Comparison of ENCODE assay signal across 8 cellular contexts in the genomic region with DNA sequence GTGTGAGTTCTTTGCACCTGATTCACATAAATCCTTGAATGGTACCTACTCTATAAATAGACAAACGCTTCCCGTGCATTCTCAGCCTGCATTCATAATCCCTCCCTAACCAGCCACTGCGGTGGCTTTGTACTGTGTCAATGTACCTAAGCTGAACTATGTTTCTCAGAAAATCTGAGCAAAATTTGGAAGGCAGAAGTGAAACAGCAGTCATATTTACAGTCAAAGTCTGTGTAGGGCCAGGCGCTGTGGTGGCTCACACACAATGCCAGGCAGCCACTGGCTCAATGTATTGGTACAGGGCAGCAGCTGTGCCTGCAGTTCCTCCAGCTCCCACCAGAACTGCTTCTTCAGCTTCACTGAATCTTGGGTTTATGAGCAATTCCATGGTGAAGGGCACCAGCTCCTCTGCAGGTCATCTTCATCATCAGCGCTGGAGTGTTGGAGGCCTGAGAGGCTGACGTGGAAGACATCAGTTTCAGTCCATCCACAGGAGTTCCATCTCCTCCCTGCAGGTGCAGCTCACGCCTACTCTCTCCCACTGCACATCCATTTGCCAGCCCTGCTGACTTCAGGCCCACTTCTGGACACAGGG. TPM values are rescaled to one million over a fixed set of nuclear protein-coding genes. Genes with fewer than 3 reads are reported as not detected.
DNase-seq lines count a peak whose midpoint lies in the region; ATAC-seq and TF ChIP-seq lines count a peak whose summit lies in the region.

No MANE protein-coding gene starts in this region.

- H3K27me3 ChIP-seq in OCI-LY1 (ENCODE audit: insufficient read depth, low read length) (peaks cover 5% of the 10 kb centered on the region; the same call in 1 of the 2 replicates), dorsolateral prefrontal cortex (no peaks in the 10 kb centered on the region), prostate gland (replicated peaks; ENCODE audit: insufficient read depth) (no peaks in the 10 kb centered on the region)

- peak; percentile 3 for TF ChIP-seq CTCF in AG04449 (IDR thresholded peaks at IDR 0.05; ENCODE audit: insufficient read depth, low read length, missing control alignments)
- peak; percentile 32; the same call in 1 of the 2 replicates for TF ChIP-seq CTCF in OCI-LY1 (IDR thresholded peaks at IDR 0.05; ENCODE audit: low read length)
- peak in 44 of 56 donors; percentile 5 to 62 (median 38) for TF ChIP-seq CTCF in dorsolateral prefrontal cortex (IDR thresholded peaks at IDR 0.05 in 54 of 56, conservative IDR thresholded peaks at IDR 0.05 in 2 of 56; ENCODE audit: low read depth in 1 of 56, partially characterized antibody in 56 of 56)
- no peak for TF ChIP-seq CTCF in prostate gland (IDR thresholded peaks at IDR 0.05)

- no peaks in the 10 kb centered on the region for H3K9me2 ChIP-seq in OCI-LY1 (ENCODE audit: low read depth, low read length)

- no peak overlapping the region for H3K9ac ChIP-seq in OCI-LY1 (ENCODE audit: low read length)

- POLR2A ChIA-PET in AG04449 (lab: Yijun Ruan, JAX), result no interaction called here

- H3K27ac ChIP-seq in OCI-LY1 (ENCODE audit: low read depth, low read length, poor library complexity, severe bottlenecking) (no peak overlapping the region), dorsolateral prefrontal cortex (peak overlapping the region in 36 of 59 donors; percentile 1 to 82 (median 34)), prostate gland (no peak overlapping the region)

- no peak for TF ChIP-seq POLR2A in prostate gland (IDR thresholded peaks at IDR 0.05)

- 88% methylated on average over 7 of the region's 7 CpGs for WGBS in prostate gland

- H3K4me3 ChIP-seq in AG04449 (ENCODE audit: low read depth, low read length) (no peak overlapping the region), OCI-LY1 (ENCODE audit: low read depth, low read length, poor library complexity, severe bottlenecking) (no peak overlapping the region), dorsolateral prefrontal cortex (peak overlapping the region in 3 of 59 donors; percentile 4 to 36 (median 7)), prostate gland (no peak overlapping the region)

- intact Hi-C loops in dorsolateral prefrontal cortex (cut with DNase I) (no loop called here), prostate gland (cut with DNase I) (no loop called here)

- H3F3A ChIP-seq in OCI-LY1 (ENCODE audit: insufficient read depth, low read length), result no peaks in the 10 kb centered on the region

- no peak overlapping the region for H2AFZ ChIP-seq in OCI-LY1 (ENCODE audit: low read length)

- DNase-seq in AG04449 (ENCODE audit: low read depth, low spot score) (no peak), dorsolateral prefrontal cortex (peak in 5 of 10 donors; percentile 21 to 56 (median 48)), mucosa of gallbladder (ENCODE audit: low spot score) (no peak), prostate gland (ENCODE audit: low spot score) (no peak)
- DNase-seq in stimulated activated CD4-positive, alpha-beta T cell treated with anti-CD3 and anti-CD28 coated beads, Interleukin-15, amount 100 ng/mL, for 48 hours (ENCODE audit: low read depth in 2 of 2), result peak; percentile 31 to 52

- no peaks in the 10 kb centered on the region for H3K79me2 ChIP-seq in OCI-LY1 (ENCODE audit: insufficient read depth, low read length)

- H3K9me3 ChIP-seq in OCI-LY1 (ENCODE audit: low read length) (peaks cover 7% of the 10 kb centered on the region; the same call in 1 of the 2 replicates), prostate gland (no peaks in the 10 kb centered on the region)

- no peaks in the 10 kb centered on the region for H4K20me1 ChIP-seq in OCI-LY1 (ENCODE audit: insufficient read depth, low read length)

- H3K36me3 ChIP-seq in OCI-LY1 (ENCODE audit: insufficient read depth, low read length) (no peaks in the 10 kb centered on the region), prostate gland (no peaks in the 10 kb centered on the region)

- CTCF ChIA-PET in AG04449 (lab: Yijun Ruan, JAX), result interaction anchor here (0.8 to 0.9 kb wide), 2 partner anchors 13 to 16 kb away, joined by 3 read pairs; no protein-coding TSS in a partner anchor

- no peak overlapping the region for H3K4me2 ChIP-seq in OCI-LY1 (ENCODE audit: low read length)

- H3K4me1 ChIP-seq in OCI-LY1 (ENCODE audit: insufficient read depth, low read length, severe bottlenecking), result peaks cover 13% of the 10 kb centered on the region
- H3K4me1 ChIP-seq in prostate gland (replicated peaks), result no peaks in the 10 kb centered on the region

- ATAC-seq in GM18861 (IDR thresholded peaks at IDR 0.05; ENCODE audit: unreplicated experiment), result peak; percentile 99
- ATAC-seq in HG02885 (IDR thresholded peaks at IDR 0.05; ENCODE audit: poor library complexity, unreplicated experiment), result peak; percentile 96

RNA-seq across cellular contexts. Expression of gene IRF2, which starts 32.3 kb away (rescaled TPM):
- total RNA-seq in dorsolateral prefrontal cortex (10 to 100 TPM; 18.8 to 61.7 (median 33.1) TPM), mucosa of gallbladder (45.3 TPM), prostate gland (10 to 100 TPM; 40.7 to 49.9 TPM)

Comparison
In these comparisons a context has a peak if more than half of its experiments do, and no peak if none do; other contexts are left out.
1. DNase-seq: peak in stimulated activated CD4-positive, alpha-beta T cell treated with anti-CD3 and anti-CD28 coated beads, Interleukin-15, amount 100 ng/mL, for 48 hours (2 of 2); none in AG04449 (single experiment), mucosa of gallbladder (single experiment) and prostate gland (single experiment).
2. CTCF ChIP-seq: peak in AG04449 (single experiment), OCI-LY1 (single experiment) and dorsolateral prefrontal cortex (44 of 56); none in prostate gland (0 of 4).
3. H3K27ac ChIP-seq: peak in dorsolateral prefrontal cortex (36 of 59); none in OCI-LY1 (single experiment) and prostate gland (0 of 2).